ENCODE assay signal across 37 cellular contexts in the genomic region with DNA sequence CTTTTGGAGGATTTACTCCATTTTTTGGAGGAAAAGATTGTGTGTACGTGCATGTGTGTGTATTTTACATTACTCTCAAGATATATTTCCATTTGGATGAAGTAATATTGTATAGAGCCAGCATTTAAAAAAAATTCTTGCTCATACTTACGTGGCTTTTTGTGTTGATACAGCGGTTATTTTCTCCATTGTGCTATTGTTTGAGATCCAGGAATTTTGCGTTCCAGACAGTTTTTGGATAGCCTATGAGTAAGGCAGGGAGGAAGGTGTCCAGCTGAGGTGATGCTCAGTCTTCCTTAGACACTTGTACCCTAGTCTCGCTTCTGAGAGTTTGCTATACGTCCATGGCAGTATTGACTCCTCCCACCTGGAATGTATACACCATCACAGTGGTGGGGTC.
DNase-seq lines count a peak whose midpoint lies in the region; ATAC-seq, FAIRE-seq and TF ChIP-seq lines count a peak whose summit lies in the region.
"Had no signal": no experiment of that assay in that cellular context is flagged by ENCODE, and none has a peak within 500 bp of the region (broad histone marks: within the 10 kb centered on the region; RNA-seq: fewer than 3 reads in every experiment).

No MANE protein-coding gene starts in this region.

- H3K4me1 ChIP-seq in PC-3 (ENCODE audit: insufficient read depth, low read length) = no peaks in the 10 kb centered on the region
- no peaks in the 10 kb centered on the region for H3K4me1 ChIP-seq in astrocyte (ENCODE audit: insufficient read depth, low read length)
- H3K4me1 ChIP-seq: A549; BE2C; BLaER1; BLaER1 treated with 17β-estradiol and CSF1 and Interleukin-3, amounts not matched to agents 10 nM and 100 nM; Caco-2 had no signal

- CTCF ChIA-PET in PC-3 (lab: Charles Lee) = no interaction called here

- H4K20me1 ChIP-seq in PC-3 (ENCODE audit: low read length) (no peaks in the 10 kb centered on the region), astrocyte (ENCODE audit: insufficient read depth, low read length) (no peaks in the 10 kb centered on the region)
- H4K20me1 ChIP-seq: BLaER1; BLaER1 treated with 17β-estradiol and CSF1 and Interleukin-3, amounts not matched to agents 10 nM and 100 nM had no signal

- no peak overlapping the region for H3K4me3 ChIP-seq in PC-3 (ENCODE audit: low read length)
- H3K4me3 ChIP-seq in astrocyte (ENCODE audit: insufficient read depth, low read depth, low read length) = no peak overlapping the region
- H3K4me3 ChIP-seq in fibroblast of the aortic adventitia (ENCODE audit: low read depth, low read length) = no peak overlapping the region
- H3K4me3 ChIP-seq: A549; BLaER1; BLaER1 treated with 17β-estradiol and CSF1 and Interleukin-3, amounts not matched to agents 10 nM and 100 nM had no signal

- no TSS peak for BruUV-seq in PC-3 (replicated peaks; lab: Mats Ljungman, UMichigan)

- H3K27me3 Mint-ChIP-seq in astrocyte (ENCODE audit: low read depth, unreplicated experiment) = no peaks in the 10 kb centered on the region

- peaks cover 10% of the 10 kb centered on the region; the same call in 1 of the 2 replicates for H3K9me3 ChIP-seq in PC-3 (ENCODE audit: low read length)
- H3K9me3 ChIP-seq in astrocyte (ENCODE audit: insufficient read depth, low read depth, low read length) = peaks cover 8% of the 10 kb centered on the region
- H3K9me3 ChIP-seq: BE2C had no signal

- H3K4me1 Mint-ChIP-seq in astrocyte (ENCODE audit: low read depth, unreplicated experiment) = peaks cover 6% of the 10 kb centered on the region
- H3K4me1 Mint-ChIP-seq: B cell; CD14-positive monocyte; CD4-positive, alpha-beta memory T cell had no signal

- ATAC-seq in PC-3 (peak; percentile 49; the same call in 1 of the 2 replicates), left ventricle myocardium superior (no peak)
- ATAC-seq: A549; CD8-positive, alpha-beta T cell had no signal

- POLR2A ChIA-PET in PC-3 (lab: Charles Lee; ENCODE audit: unreplicated experiment) = no interaction called here

- FAIRE-seq in astrocyte (lab: Jason Lieb, UNC) = no peak
- FAIRE-seq: A204.1, A549, D721Med had no signal

- peaks cover 21% of the 10 kb centered on the region for H3K9me3 Mint-ChIP-seq in astrocyte (ENCODE audit: unreplicated experiment)

- no peaks in the 10 kb centered on the region for H3K9me2 ChIP-seq in PC-3 (replicated peaks; ENCODE audit: low read length)

- H3K36me3 ChIP-seq in PC-3 (ENCODE audit: low read depth, low read length) (no peaks in the 10 kb centered on the region), astrocyte (ENCODE audit: insufficient read depth, low read length) (no peaks in the 10 kb centered on the region)
- H3K36me3 ChIP-seq: BE2C; BLaER1; BLaER1 treated with 17β-estradiol and CSF1 and Interleukin-3, amounts not matched to agents 10 nM and 100 nM had no signal

- H3K4me3 Mint-ChIP-seq in astrocyte (ENCODE audit: unreplicated experiment) = peak overlapping the region; percentile 34
- H3K4me3 Mint-ChIP-seq: B cell; CD14-positive monocyte; CD4-positive, alpha-beta T cell; CD4-positive, CD25-positive, alpha-beta regulatory T cell; CD8-positive, alpha-beta memory T cell; CD8-positive, alpha-beta T cell had no signal

- DNase-seq in HT1080 (ENCODE audit: low read depth) (peak; percentile 70), PC-3 (peak; percentile 39), astrocyte (ENCODE audit: low read depth) (no peak), fibroblast of the aortic adventitia (ENCODE audit: low read depth) (peak; percentile 41), left ventricle myocardium superior (no peak), OCI-M2 (lab: John Stamatoyannopoulos, UW; ENCODE audit: unreplicated experiment) (no peak)
- DNase-seq in activated CD8-positive, alpha-beta memory T cell treated with anti-CD3 and anti-CD28 coated beads, Interleukin-2, amount 50 U/mL, for 4 hours = no peak
- no peak for DNase-seq in stimulated activated CD4-positive, alpha-beta T cell treated with anti-CD3 and anti-CD28 coated beads, Interleukin-4, amount 100 ng/mL, for 1 hour
- DNase-seq: 8988T; ACHN; AML-193; BE2C; C1 segment of cervical spinal cord; Caco-2; Calu3; CD4-positive, alpha-beta memory T cell; CD4-positive, alpha-beta T cell; CD4-positive, CD25-positive, alpha-beta regulatory T cell; CD8-positive, alpha-beta memory T cell; CD8-positive, alpha-beta T cell; COR-L47; DMS 273 treated with DMSO at 0.1 percent for 48 hours; DMS153; DMS53; DMS79; DMS79 treated with DMSO at 0.1 percent for 48 hours; DND-41; EL had no signal

- H2AFZ ChIP-seq in PC-3 (ENCODE audit: low read length) (no peak overlapping the region), astrocyte (ENCODE audit: low read depth, low read length) (no peak overlapping the region)

- intact Hi-C loops in PC-3 (cut with micrococcal nuclease) = loop anchor here (5.0 kb wide), 1 partner anchor 41 kb away; no protein-coding TSS in a partner anchor
- intact Hi-C loops in left ventricle myocardium superior (cut with micrococcal nuclease) = no loop called here

- H3K79me2 ChIP-seq in PC-3 (ENCODE audit: low read length) (no peaks in the 10 kb centered on the region), astrocyte (ENCODE audit: insufficient read depth, low read length) (no peaks in the 10 kb centered on the region)

- H3K27ac ChIP-seq in PC-3 (ENCODE audit: low read length) (no peak overlapping the region), astrocyte (ENCODE audit: low read depth, low read length) (no peak overlapping the region)
- H3K27ac ChIP-seq: 22Rv1; A549; BLaER1; BLaER1 treated with 17β-estradiol and CSF1 and Interleukin-3, amounts not matched to agents 10 nM and 100 nM; C4-2B had no signal

- no peaks in the 10 kb centered on the region for H3K27me3 ChIP-seq in PC-3 (ENCODE audit: low read length)
- H3K27me3 ChIP-seq in astrocyte (ENCODE audit: insufficient read depth, low read length) = no peaks in the 10 kb centered on the region
- H3K27me3 ChIP-seq: BLaER1; BLaER1 treated with 17β-estradiol and CSF1 and Interleukin-3, amounts not matched to agents 10 nM and 100 nM had no signal

- H3K27ac Mint-ChIP-seq in astrocyte (ENCODE audit: unreplicated experiment) = no peak overlapping the region
- H3K27ac Mint-ChIP-seq: B cell; CD14-positive monocyte; CD4-positive, alpha-beta memory T cell; CD4-positive, alpha-beta T cell; CD4-positive, CD25-positive, alpha-beta regulatory T cell; CD8-positive, alpha-beta memory T cell; CD8-positive, alpha-beta T cell had no signal

- no peak overlapping the region for H3K4me2 ChIP-seq in PC-3 (ENCODE audit: low read length)
- no peak overlapping the region for H3K4me2 ChIP-seq in astrocyte (ENCODE audit: low read length)
- H3K4me2 ChIP-seq: A549; BLaER1; BLaER1 treated with 17β-estradiol and CSF1 and Interleukin-3, amounts not matched to agents 10 nM and 100 nM had no signal

- H3K36me3 Mint-ChIP-seq in astrocyte (ENCODE audit: low read depth, unreplicated experiment) = peaks cover 2% of the 10 kb centered on the region
- H3K36me3 Mint-ChIP-seq: CD14-positive monocyte; CD4-positive, alpha-beta memory T cell; CD4-positive, CD25-positive, alpha-beta regulatory T cell; CD8-positive, alpha-beta T cell had no signal

- no peak for TF ChIP-seq CTCF in PC-3 (conservative IDR thresholded peaks at IDR 0.05; ENCODE audit: low read depth, low read length)
- no peak for TF ChIP-seq CTCF in astrocyte (IDR thresholded peaks at IDR 0.05; ENCODE audit: insufficient read depth, low read depth, low read length)
- no peak for TF ChIP-seq CTCF in fibroblast of the aortic adventitia (IDR thresholded peaks at IDR 0.05; ENCODE audit: insufficient read depth, low read length)

- H3K9ac ChIP-seq in PC-3 (ENCODE audit: low read length) = no peak overlapping the region
- H3K9ac ChIP-seq in astrocyte (ENCODE audit: low read length) = no peak overlapping the region
- H3K9ac ChIP-seq: BLaER1; BLaER1 treated with 17β-estradiol and CSF1 and Interleukin-3, amounts not matched to agents 10 nM and 100 nM had no signal

- no peaks in the 10 kb centered on the region for H3F3A ChIP-seq in PC-3 (ENCODE audit: low read length, unreplicated experiment)

Comparison
In these comparisons a context has a peak if more than half of its experiments do, and no peak if none do; other contexts are left out.
1. DNase-seq: peak in HT1080 (single experiment), PC-3 (single experiment) and fibroblast of the aortic adventitia (single experiment); none in astrocyte (single experiment), activated CD8-positive, alpha-beta memory T cell treated with anti-CD3 and anti-CD28 coated beads, Interleukin-2, amount 50 U/mL, for 4 hours (single experiment), stimulated activated CD4-positive, alpha-beta T cell treated with anti-CD3 and anti-CD28 coated beads, Interleukin-4, amount 100 ng/mL, for 1 hour (single experiment), left ventricle myocardium superior (single experiment) and OCI-M2 (single experiment).